In genomic region chr20:63658749-63659187, GRCh38 we compare ENCODE assay signal across 8 cellular contexts. TPM values are rescaled to one million over a fixed set of nuclear protein-coding genes. Genes with fewer than 3 reads are reported as not detected.
A peak's percentile ranks its signal among the peaks of the same experiment; 100 is the strongest.
DNase-seq lines count a peak whose midpoint lies in the region; ATAC-seq, FAIRE-seq and TF ChIP-seq lines count a peak whose summit lies in the region.

No MANE protein-coding gene starts in this region.

- no peak for TF ChIP-seq EP300 in Ishikawa (IDR thresholded peaks at IDR 0.05; ENCODE audit: borderline replicate concordance)
- TF ChIP-seq EP300 in HepG2 (IDR thresholded peaks at IDR 0.05; ENCODE audit: low read depth in 2 of 2, low read length in 2 of 2), result no peak
- no peak for TF ChIP-seq EP300 in HepG2 (CRISPR knock-in tag; IDR thresholded peaks at IDR 0.05; ENCODE audit: borderline replicate concordance)

- TF ChIP-seq RAD21 in Ishikawa (IDR thresholded peaks at IDR 0.05; ENCODE audit: low read depth) (no peak), HepG2 (CRISPR knock-in tag; IDR thresholded peaks at IDR 0.05) (no peak)

- H3K4me2 ChIP-seq in HepG2 (ENCODE audit: low read depth, low read length), result peak overlapping the region; percentile 93

- H4K20me1 ChIP-seq in HepG2 (ENCODE audit: insufficient read depth, low read length), result no peaks in the 10 kb centered on the region

- no peak for FAIRE-seq in HepG2 (lab: Jason Lieb, UNC)

- no TSS peak for BruUV-seq in HepG2 (replicated peaks; lab: Mats Ljungman, UMichigan)

- 6% methylated on average over 21 of the region's 25 CpGs for WGBS in HepG2 (ENCODE audit: low lambda C conversion rate)

- peak overlapping the region; percentile 87 for H3K9ac ChIP-seq in HepG2 (ENCODE audit: insufficient read depth, low read depth, low read length)

- no peaks in the 10 kb centered on the region for H3K9me3 ChIP-seq in HepG2 (ENCODE audit: low read length)
- H3K9me3 ChIP-seq in tibial artery, result no peaks in the 10 kb centered on the region

- CTCF ChIA-PET in AG04449 (lab: Yijun Ruan, JAX), result interaction anchor here (1.3 kb wide), 1 partner anchor 121 kb away, joined by 5 read pairs; the partner anchor contains the start of gene PTK6
- CTCF ChIA-PET in HepG2 (lab: Yijun Ruan, JAX; ENCODE audit: low intra/inter-chr PET ratio, low total read pairs), result no interaction called here

- no peak for DNase-seq in AG04449 (ENCODE audit: low read depth, low spot score)
- peak; percentile 20 for DNase-seq in brain microvascular endothelial cell
- no peak for DNase-seq in HepG2 (ENCODE audit: low spot score)
- DNase-seq in tibial artery, result no peak
- DNase-seq in SHP77 (lab: John Stamatoyannopoulos, UW), result no peak
- no peak for DNase-seq in DMS79 (lab: John Stamatoyannopoulos, UW)

- H3K4me3 ChIP-seq in AG04449 (ENCODE audit: low read depth, low read length) (peak overlapping the region; percentile 88), brain microvascular endothelial cell (ENCODE audit: low read depth, low read length) (peak overlapping the region; percentile 90), HepG2 (replicated peaks in 1 of 3; ENCODE audit: insufficient read depth in 1 of 3, low read depth in 2 of 3, low read length in 3 of 3) (peak overlapping the region; percentile 78 to 95 (median 94)), tibial artery (peak overlapping the region; percentile 64 to 76)

- in situ Hi-C loops in brain microvascular endothelial cell (cut with HindIII; ENCODE audit: low pct_ligation_motif_present, low sequenced_read_pairs) (no loop called here), HepG2 (cut with HindIII; ENCODE audit: extremely low pct_ligation_motif_present, low pct_unique_long_range_greater_than_20kb) (no loop called here)

- POLR2A ChIA-PET in AG04449 (lab: Yijun Ruan, JAX), result interaction anchor here (0.6 to 1.9 kb wide), 10 partner anchors 21 to 322 kb away, joined by 3 to 9 read pairs (median 4); partner anchors contain the start of genes GMEB2, PPDPF, PRPF6 and SLC2A4RG
- POLR2A ChIA-PET in HepG2 (lab: Yijun Ruan, JAX), result interaction anchor here (0.6 to 2.8 kb wide), 30 partner anchors 8 to 406 kb away, joined by 3 to 30 read pairs (median 4); partner anchors contain the start of genes ARFRP1, GMEB2, HELZ2 and PRPF6

- H3K36me3 ChIP-seq in brain microvascular endothelial cell (replicated peaks), result peaks cover 11% of the 10 kb centered on the region
- H3K36me3 ChIP-seq in HepG2 (replicated peaks in 1 of 2; ENCODE audit: control insufficient read depth in 1 of 2, insufficient read depth in 2 of 2, low read length in 2 of 2), result peaks cover 19 to 29% of the 10 kb centered on the region in 2 experiments
- H3K36me3 ChIP-seq in tibial artery, result peaks cover 0 to 36% (median 26%) of the 10 kb centered on the region in 3 donors

- peaks cover 37% of the 10 kb centered on the region for H3K4me1 ChIP-seq in HepG2 (ENCODE audit: insufficient read depth, low read length)
- H3K4me1 ChIP-seq in tibial artery, result peaks cover 0 to 35% (median 24%) of the 10 kb centered on the region in 4 donors

- ATAC-seq in GM19351 (IDR thresholded peaks at IDR 0.05; ENCODE audit: unreplicated experiment) (peak; percentile 27), HepG2 (peak; percentile 58)

- H3K27me3 ChIP-seq in brain microvascular endothelial cell (replicated peaks), result no peaks in the 10 kb centered on the region
- H3K27me3 ChIP-seq in HepG2 (ENCODE audit: control insufficient read depth in 1 of 2, insufficient read depth in 2 of 2, low read length in 2 of 2), result no peaks in the 10 kb centered on the region; a peak in 1 of 5 replicates
- H3K27me3 ChIP-seq in tibial artery, result peaks cover 0 to 3% of the 10 kb centered on the region in 2 donors

- TF ChIP-seq POLR2A in HepG2 (IDR thresholded peaks at IDR 0.05; ENCODE audit: insufficient read depth in 1 of 2, low read depth in 2 of 2, low read length in 2 of 2), result no peak; a peak in 1 of 4 replicates

- H3K79me2 ChIP-seq in HepG2 (ENCODE audit: insufficient read depth, low read length), result peaks cover 17% of the 10 kb centered on the region

- H3K27ac ChIP-seq in brain microvascular endothelial cell (peak overlapping the region; percentile 30), HepG2 (ENCODE audit: extremely low read length, insufficient read depth, low read length) (peak overlapping the region; percentile 65), tibial artery (peak overlapping the region; percentile 81 to 86)

- intact Hi-C loops in HepG2 (cut with micrococcal nuclease; ENCODE audit: unreplicated experiment), result loop anchor here (1.0 to 10.0 kb wide), 2 partner anchors 30 to 124 kb away; partner anchors contain the start of gene PTK6
- intact Hi-C loops in tibial artery (cut with DNase I; ENCODE audit: low total_unique reads), result loop anchor here (5.0 to 10.0 kb wide), 2 partner anchors 49 to 76 kb away; partner anchors contain the start of genes ARFRP1, LIME1, SLC2A4RG and ZGPAT

- no peak overlapping the region for H2AFZ ChIP-seq in HepG2 (ENCODE audit: low read length)

- TF ChIP-seq CTCF in AG04449 (IDR thresholded peaks at IDR 0.05; ENCODE audit: insufficient read depth, low read length, missing control alignments), result no peak
- no peak for TF ChIP-seq CTCF in brain microvascular endothelial cell (IDR thresholded peaks at IDR 0.05; ENCODE audit: low read depth, low read length, missing control alignments)
- TF ChIP-seq CTCF in HepG2 (CRISPR knock-in tag; IDR thresholded peaks at IDR 0.05), result peak; percentile 27; the same call in 1 of the 2 replicates
- TF ChIP-seq CTCF in tibial artery (IDR thresholded peaks at IDR 0.05), result no peak

RNA-seq across cellular contexts. Expression of gene RTEL1, which starts 0.7 kb away (rescaled TPM):
- total RNA-seq in HepG2 (2016; rRNA removed; fragmentation: Illumina TruSeq; extraction: Trizol), result 10.9 and 21.8 TPM in 2 replicates
- total RNA-seq in HepG2 (2016; cell fraction: cytosol; rRNA removed; fragmentation: Illumina TruSeq; extraction: Trizol; ENCODE audit: low read depth), result 1.6 and 2.4 TPM in 2 replicates
- total RNA-seq in HepG2 (2016; cell fraction: insoluble cytoplasmic fraction; rRNA removed; fragmentation: Illumina TruSeq; extraction: Trizol), result 8.3 and 23.6 TPM in 2 replicates
- total RNA-seq in HepG2 (2016; cell fraction: membrane; rRNA removed; fragmentation: Illumina TruSeq; extraction: Trizol), result 4.7 and 6.3 TPM in 2 replicates
- total RNA-seq in HepG2 (2016; cell fraction: nucleus; rRNA removed; fragmentation: Illumina TruSeq; extraction: Trizol), result 34.3 and 37.2 TPM in 2 replicates
- polyA plus RNA-seq in HepG2 (2011; rRNA removed), result 29.5 and 36.4 TPM in 2 replicates
- polyA plus RNA-seq in HepG2 (2011; cell fraction: cytosol; rRNA removed), result 3.8 and 9.1 TPM in 2 replicates
- polyA plus RNA-seq in HepG2 (2011; cell fraction: nucleus; rRNA removed), result 268 and 385 TPM in 2 replicates
- 16.7 and 17.6 TPM in 2 replicates for polyA plus RNA-seq in HepG2 (2012)
- 1.9 TPM in 2 replicates for polyA plus RNA-seq in HepG2 (2016; cell fraction: cytosol; fragmentation: Illumina TruSeq; extraction: Trizol; ENCODE audit: low read depth)
- 8.6 and 15.7 TPM in 2 replicates for polyA plus RNA-seq in HepG2 (2016; cell fraction: insoluble cytoplasmic fraction; fragmentation: Illumina TruSeq; extraction: Trizol; ENCODE audit: low read depth)
- polyA plus RNA-seq in HepG2 (2016; cell fraction: membrane; fragmentation: Illumina TruSeq; extraction: Trizol; ENCODE audit: low read depth), result 4.9 and 5.5 TPM in 2 replicates
- polyA plus RNA-seq in HepG2 (2016; cell fraction: nucleus; fragmentation: Illumina TruSeq; extraction: Trizol; ENCODE audit: insufficient read depth, low read depth), result 117 and 129 TPM in 2 replicates
- polyA minus RNA-seq in HepG2 (2011; rRNA and poly(A)+ RNA removed; ENCODE audit: low replicate concordance), result 47.6 and 86.8 TPM in 2 replicates
- 5.5 and 5.7 TPM in 2 replicates for polyA minus RNA-seq in HepG2 (2011; cell fraction: cytosol; rRNA and poly(A)+ RNA removed)
- 78.0 and 85.2 TPM in 2 replicates for polyA minus RNA-seq in HepG2 (2011; cell fraction: nucleus; rRNA and poly(A)+ RNA removed)

RNA-seq across cellular contexts. Expression of gene STMN3, which starts 5.5 kb away (rescaled TPM):
- total RNA-seq in HepG2 (2016; rRNA removed; fragmentation: Illumina TruSeq; extraction: Trizol), result 28.1 and 48.3 TPM in 2 replicates
- total RNA-seq in HepG2 (2016; cell fraction: cytosol; rRNA removed; fragmentation: Illumina TruSeq; extraction: Trizol; ENCODE audit: low read depth), result 9.7 and 10.6 TPM in 2 replicates
- 26.7 and 50.6 TPM in 2 replicates for total RNA-seq in HepG2 (2016; cell fraction: insoluble cytoplasmic fraction; rRNA removed; fragmentation: Illumina TruSeq; extraction: Trizol)
- total RNA-seq in HepG2 (2016; cell fraction: membrane; rRNA removed; fragmentation: Illumina TruSeq; extraction: Trizol), result 20.0 and 20.9 TPM in 2 replicates
- 36.8 and 43.1 TPM in 2 replicates for total RNA-seq in HepG2 (2016; cell fraction: nucleus; rRNA removed; fragmentation: Illumina TruSeq; extraction: Trizol)
- polyA plus RNA-seq in HepG2 (2011; rRNA removed), result 21.0 and 28.5 TPM in 2 replicates
- 22.7 and 33.5 TPM in 2 replicates for polyA plus RNA-seq in HepG2 (2011; cell fraction: cytosol; rRNA removed)
- 98.2 and 123 TPM in 2 replicates for polyA plus RNA-seq in HepG2 (2011; cell fraction: nucleus; rRNA removed)
- 13.1 and 18.3 TPM in 2 replicates for polyA plus RNA-seq in HepG2 (2012)
- polyA plus RNA-seq in HepG2 (2016; cell fraction: cytosol; fragmentation: Illumina TruSeq; extraction: Trizol; ENCODE audit: low read depth), result 10.7 and 12.2 TPM in 2 replicates
- polyA plus RNA-seq in HepG2 (2016; cell fraction: insoluble cytoplasmic fraction; fragmentation: Illumina TruSeq; extraction: Trizol; ENCODE audit: low read depth), result 28.3 and 29.5 TPM in 2 replicates
- polyA plus RNA-seq in HepG2 (2016; cell fraction: membrane; fragmentation: Illumina TruSeq; extraction: Trizol; ENCODE audit: low read depth), result 16.2 and 16.7 TPM in 2 replicates
- 84.0 and 90.0 TPM in 2 replicates for polyA plus RNA-seq in HepG2 (2016; cell fraction: nucleus; fragmentation: Illumina TruSeq; extraction: Trizol; ENCODE audit: insufficient read depth, low read depth)
- 1.7 and 23.2 TPM in 2 replicates for polyA minus RNA-seq in HepG2 (2011; rRNA and poly(A)+ RNA removed; ENCODE audit: low replicate concordance)
- 8.5 and 11.0 TPM in 2 replicates for polyA minus RNA-seq in HepG2 (2011; cell fraction: cytosol; rRNA and poly(A)+ RNA removed)
- polyA minus RNA-seq in HepG2 (2011; cell fraction: nucleus; rRNA and poly(A)+ RNA removed), result 3.3 and 5.6 TPM in 2 replicates

RNA-seq across cellular contexts. Expression of gene GMEB2, which starts 31.9 kb away (rescaled TPM):
- total RNA-seq in HepG2 (2016; rRNA removed; fragmentation: Illumina TruSeq; extraction: Trizol), result 11.6 and 12.4 TPM in 2 replicates
- 2.2 and 2.3 TPM in 2 replicates for total RNA-seq in HepG2 (2016; cell fraction: cytosol; rRNA removed; fragmentation: Illumina TruSeq; extraction: Trizol; ENCODE audit: low read depth)
- total RNA-seq in HepG2 (2016; cell fraction: insoluble cytoplasmic fraction; rRNA removed; fragmentation: Illumina TruSeq; extraction: Trizol), result 9.6 and 12.4 TPM in 2 replicates
- 6.9 and 7.8 TPM in 2 replicates for total RNA-seq in HepG2 (2016; cell fraction: membrane; rRNA removed; fragmentation: Illumina TruSeq; extraction: Trizol)
- total RNA-seq in HepG2 (2016; cell fraction: nucleus; rRNA removed; fragmentation: Illumina TruSeq; extraction: Trizol), result 7.8 and 10.3 TPM in 2 replicates
- polyA plus RNA-seq in HepG2 (2011; rRNA removed), result 10.6 and 11.5 TPM in 2 replicates
- 8.5 and 9.9 TPM in 2 replicates for polyA plus RNA-seq in HepG2 (2011; cell fraction: cytosol; rRNA removed)
- 20.2 and 24.4 TPM in 2 replicates for polyA plus RNA-seq in HepG2 (2011; cell fraction: nucleus; rRNA removed)
- polyA plus RNA-seq in HepG2 (2012), result 6.9 and 8.7 TPM in 2 replicates
- polyA plus RNA-seq in HepG2 (2016; cell fraction: cytosol; fragmentation: Illumina TruSeq; extraction: Trizol; ENCODE audit: low read depth), result 1.5 TPM in 2 replicates
- 9.6 and 12.8 TPM in 2 replicates for polyA plus RNA-seq in HepG2 (2016; cell fraction: insoluble cytoplasmic fraction; fragmentation: Illumina TruSeq; extraction: Trizol; ENCODE audit: low read depth)
- 3.9 and 4.4 TPM in 2 replicates for polyA plus RNA-seq in HepG2 (2016; cell fraction: membrane; fragmentation: Illumina TruSeq; extraction: Trizol; ENCODE audit: low read depth)
- 17.0 TPM in 2 replicates for polyA plus RNA-seq in HepG2 (2016; cell fraction: nucleus; fragmentation: Illumina TruSeq; extraction: Trizol; ENCODE audit: insufficient read depth, low read depth)
- polyA minus RNA-seq in HepG2 (2011; rRNA and poly(A)+ RNA removed; ENCODE audit: low replicate concordance), result 9.4 and 15.1 TPM in 2 replicates
- 6.5 and 6.7 TPM in 2 replicates for polyA minus RNA-seq in HepG2 (2011; cell fraction: cytosol; rRNA and poly(A)+ RNA removed)
- 5.6 and 6.2 TPM in 2 replicates for polyA minus RNA-seq in HepG2 (2011; cell fraction: nucleus; rRNA and poly(A)+ RNA removed)

RNA-seq across cellular contexts. Expression of gene TNFRSF6B, which starts 37.7 kb away (rescaled TPM):
- not detected in 2 replicates for total RNA-seq in HepG2 (2016; rRNA removed; fragmentation: Illumina TruSeq; extraction: Trizol)
- not detected in 2 replicates for total RNA-seq in HepG2 (2016; cell fraction: cytosol; rRNA removed; fragmentation: Illumina TruSeq; extraction: Trizol; ENCODE audit: low read depth)
- not detected in 2 replicates for total RNA-seq in HepG2 (2016; cell fraction: insoluble cytoplasmic fraction; rRNA removed; fragmentation: Illumina TruSeq; extraction: Trizol)
- total RNA-seq in HepG2 (2016; cell fraction: membrane; rRNA removed; fragmentation: Illumina TruSeq; extraction: Trizol), result not detected in 2 replicates
- total RNA-seq in HepG2 (2016; cell fraction: nucleus; rRNA removed; fragmentation: Illumina TruSeq; extraction: Trizol), result not detected in 2 replicates
- 0.24 and 0.86 TPM in 2 replicates for polyA plus RNA-seq in HepG2 (2011; rRNA removed)
- polyA plus RNA-seq in HepG2 (2011; cell fraction: cytosol; rRNA removed), result 0.45 and 1.3 TPM in 2 replicates
- polyA plus RNA-seq in HepG2 (2011; cell fraction: nucleus; rRNA removed), result 22.5 and 36.0 TPM in 2 replicates
- polyA plus RNA-seq in HepG2 (2012), result 0.55 TPM in 1 of 2 replicates, not detected in the other
- 0.45 and 0.48 TPM in 2 replicates for polyA plus RNA-seq in HepG2 (2016; cell fraction: cytosol; fragmentation: Illumina TruSeq; extraction: Trizol; ENCODE audit: low read depth)
- 0.32 TPM in 1 of 2 replicates, not detected in the other for polyA plus RNA-seq in HepG2 (2016; cell fraction: insoluble cytoplasmic fraction; fragmentation: Illumina TruSeq; extraction: Trizol; ENCODE audit: low read depth)
- polyA plus RNA-seq in HepG2 (2016; cell fraction: membrane; fragmentation: Illumina TruSeq; extraction: Trizol; ENCODE audit: low read depth), result 0.37 and 0.71 TPM in 2 replicates
- polyA plus RNA-seq in HepG2 (2016; cell fraction: nucleus; fragmentation: Illumina TruSeq; extraction: Trizol; ENCODE audit: insufficient read depth, low read depth), result not detected in 2 replicates
- not detected in 2 replicates for polyA minus RNA-seq in HepG2 (2011; rRNA and poly(A)+ RNA removed; ENCODE audit: low replicate concordance)
- not detected in 2 replicates for polyA minus RNA-seq in HepG2 (2011; cell fraction: cytosol; rRNA and poly(A)+ RNA removed)
- polyA minus RNA-seq in HepG2 (2011; cell fraction: nucleus; rRNA and poly(A)+ RNA removed), result not detected in 2 replicates

RNA-seq across cellular contexts. Expression of gene ARFRP1, which starts 49.0 kb away (rescaled TPM):
- 33.7 and 51.1 TPM in 2 replicates for total RNA-seq in HepG2 (2016; rRNA removed; fragmentation: Illumina TruSeq; extraction: Trizol)
- 9.6 and 11.5 TPM in 2 replicates for total RNA-seq in HepG2 (2016; cell fraction: cytosol; rRNA removed; fragmentation: Illumina TruSeq; extraction: Trizol; ENCODE audit: low read depth)
- total RNA-seq in HepG2 (2016; cell fraction: insoluble cytoplasmic fraction; rRNA removed; fragmentation: Illumina TruSeq; extraction: Trizol), result 31.8 and 53.2 TPM in 2 replicates
- total RNA-seq in HepG2 (2016; cell fraction: membrane; rRNA removed; fragmentation: Illumina TruSeq; extraction: Trizol), result 22.2 and 23.1 TPM in 2 replicates
- total RNA-seq in HepG2 (2016; cell fraction: nucleus; rRNA removed; fragmentation: Illumina TruSeq; extraction: Trizol), result 37.5 and 46.0 TPM in 2 replicates
- 32.0 and 42.8 TPM in 2 replicates for polyA plus RNA-seq in HepG2 (2011; rRNA removed)
- polyA plus RNA-seq in HepG2 (2011; cell fraction: cytosol; rRNA removed), result 48.5 and 49.6 TPM in 2 replicates
- polyA plus RNA-seq in HepG2 (2011; cell fraction: nucleus; rRNA removed), result 123 and 125 TPM in 2 replicates
- polyA plus RNA-seq in HepG2 (2012), result 26.6 and 30.7 TPM in 2 replicates
- polyA plus RNA-seq in HepG2 (2016; cell fraction: cytosol; fragmentation: Illumina TruSeq; extraction: Trizol; ENCODE audit: low read depth), result 8.8 and 9.1 TPM in 2 replicates
- 30.0 and 34.6 TPM in 2 replicates for polyA plus RNA-seq in HepG2 (2016; cell fraction: insoluble cytoplasmic fraction; fragmentation: Illumina TruSeq; extraction: Trizol; ENCODE audit: low read depth)
- 12.6 and 13.5 TPM in 2 replicates for polyA plus RNA-seq in HepG2 (2016; cell fraction: membrane; fragmentation: Illumina TruSeq; extraction: Trizol; ENCODE audit: low read depth)
- 86.0 and 91.0 TPM in 2 replicates for polyA plus RNA-seq in HepG2 (2016; cell fraction: nucleus; fragmentation: Illumina TruSeq; extraction: Trizol; ENCODE audit: insufficient read depth, low read depth)
- polyA minus RNA-seq in HepG2 (2011; rRNA and poly(A)+ RNA removed; ENCODE audit: low replicate concordance), result 28.5 and 35.1 TPM in 2 replicates
- 10.4 and 12.4 TPM in 2 replicates for polyA minus RNA-seq in HepG2 (2011; cell fraction: cytosol; rRNA and poly(A)+ RNA removed)
- 55.9 and 67.1 TPM in 2 replicates for polyA minus RNA-seq in HepG2 (2011; cell fraction: nucleus; rRNA and poly(A)+ RNA removed)

Comparison
In these comparisons a context has a peak if more than half of its experiments do, and no peak if none do; other contexts are left out.
1. H3K27ac ChIP-seq: peak in every context shown above with its lines; median percentile 84 in tibial artery; 65 in HepG2; 30 in brain microvascular endothelial cell.